ENCODE assay signal across 9 cellular contexts in the genomic region with DNA sequence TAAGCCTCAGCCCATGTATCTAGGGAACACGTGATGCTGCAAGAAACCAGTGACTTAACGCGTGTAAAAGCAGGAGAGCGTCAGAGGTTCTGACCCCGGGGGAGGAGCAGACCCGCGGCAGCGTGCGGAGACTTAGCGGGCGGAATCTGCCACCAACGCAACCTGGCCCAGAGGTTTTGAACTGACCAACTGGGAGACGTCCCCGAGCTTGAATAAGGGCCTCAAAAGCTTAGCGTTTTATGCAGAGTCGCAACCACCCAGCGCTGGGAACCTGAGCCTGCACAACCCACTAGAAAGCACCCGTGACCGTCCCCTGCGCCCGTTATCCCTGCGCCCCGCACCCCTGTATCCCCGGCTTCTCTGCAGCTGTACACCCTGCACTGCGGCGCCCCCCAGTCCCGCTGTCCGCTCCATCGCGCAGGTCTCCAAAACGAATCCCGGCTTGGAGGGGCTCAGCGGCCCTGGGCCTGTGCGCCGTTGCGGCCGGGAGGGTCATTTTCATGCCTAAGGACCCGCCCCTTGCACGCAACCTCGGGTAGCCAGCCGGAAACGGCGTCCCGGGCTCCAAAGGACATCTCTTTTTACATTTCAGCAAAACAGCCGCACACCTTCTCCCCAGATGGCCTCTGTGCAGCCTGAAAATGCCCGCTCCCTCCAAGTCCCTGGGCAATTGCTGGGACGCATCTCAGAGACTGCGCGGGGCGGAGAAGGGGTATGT. TPM values are rescaled to one million over a fixed set of nuclear protein-coding genes. Genes with fewer than 3 reads are reported as not detected.
DNase-seq lines count a peak whose midpoint lies in the region; ATAC-seq and TF ChIP-seq lines count a peak whose summit lies in the region.
"Had no signal": no experiment of that assay in that cellular context is flagged by ENCODE, and none has a peak within 500 bp of the region (broad histone marks: within the 10 kb centered on the region; RNA-seq: fewer than 3 reads in every experiment).

No MANE protein-coding gene starts in this region.

- no peak overlapping the region for H3K27ac ChIP-seq in neural progenitor cell

- peaks cover 16% of the 10 kb centered on the region for H3K4me1 Mint-ChIP-seq in activated T-cell treated with anti-CD3 and anti-CD28 coated beads, Interleukin-2, amount 50 U/mL, for 24 hours (ENCODE audit: low read depth)
- H3K4me1 Mint-ChIP-seq in neural progenitor cell = peaks cover 15% of the 10 kb centered on the region

- no peaks in the 10 kb centered on the region for H3K79me2 ChIP-seq in neural progenitor cell (ENCODE audit: low read depth)

- H3K27ac Mint-ChIP-seq in activated T-cell treated with anti-CD3 and anti-CD28 coated beads, Interleukin-2, amount 50 U/mL, for 24 hours = peak overlapping the region; percentile 26
- H3K27ac Mint-ChIP-seq in neural progenitor cell = no peak overlapping the region

- H3K36me3 ChIP-seq in neural progenitor cell = no peaks in the 10 kb centered on the region

- DNase-seq in GM04504 (ENCODE audit: low read depth) (peak; percentile 17), fibroblast of villous mesenchyme (ENCODE audit: low read depth) (peak; percentile 81), neural progenitor cell (ENCODE audit: low spot score) (peak; percentile 78), COLO829 (ENCODE audit: low spot score) (no peak), HT-29 (ENCODE audit: low spot score) (no peak), NCI-H1694 treated with DMSO at 0.1 percent for 48 hours (lab: John Stamatoyannopoulos, UW) (no peak)
- DNase-seq in activated T-cell treated with anti-CD3 and anti-CD28 coated beads, Interleukin-2, amount 50 U/mL, for 24 hours = peak; percentile 64

- ATAC-seq in HG02884 (IDR thresholded peaks at IDR 0.05; ENCODE audit: unreplicated experiment) = peak; percentile 79

- peaks cover 81% of the 10 kb centered on the region for H3K27me3 ChIP-seq in neural progenitor cell

- H3K4me2 ChIP-seq in neural progenitor cell = peak overlapping the region; percentile 85

- H3F3A ChIP-seq in neural progenitor cell (ENCODE audit: low read depth) = peaks cover 24% of the 10 kb centered on the region

- H3K27me3 Mint-ChIP-seq in activated T-cell treated with anti-CD3 and anti-CD28 coated beads, Interleukin-2, amount 50 U/mL, for 24 hours = peaks cover 64% of the 10 kb centered on the region
- peaks cover 21% of the 10 kb centered on the region for H3K27me3 Mint-ChIP-seq in neural progenitor cell (ENCODE audit: insufficient read depth, low read depth)

- peaks cover 5% of the 10 kb centered on the region for H4K20me1 ChIP-seq in neural progenitor cell (ENCODE audit: low read depth)

- no peaks in the 10 kb centered on the region for H3K36me3 Mint-ChIP-seq in activated T-cell treated with anti-CD3 and anti-CD28 coated beads, Interleukin-2, amount 50 U/mL, for 24 hours (ENCODE audit: low read depth)
- H3K36me3 Mint-ChIP-seq in neural progenitor cell = no peaks in the 10 kb centered on the region

- H3K9me3 Mint-ChIP-seq in activated T-cell treated with anti-CD3 and anti-CD28 coated beads, Interleukin-2, amount 50 U/mL, for 24 hours = no peaks in the 10 kb centered on the region
- no peaks in the 10 kb centered on the region for H3K9me3 Mint-ChIP-seq in neural progenitor cell

- H3K4me3 ChIP-seq in fibroblast of villous mesenchyme (ENCODE audit: low read depth, low read length) = peak overlapping the region; percentile 52
- peak overlapping the region; percentile 53 for H3K4me3 ChIP-seq in neural progenitor cell

- TF ChIP-seq CTCF in fibroblast of villous mesenchyme (IDR thresholded peaks at IDR 0.05; ENCODE audit: insufficient read depth, low read depth, low read length) (no peak), neural progenitor cell (IDR thresholded peaks at IDR 0.05) (no peak)

- H3K4me3 Mint-ChIP-seq in activated T-cell treated with anti-CD3 and anti-CD28 coated beads, Interleukin-2, amount 50 U/mL, for 24 hours = peak overlapping the region; percentile 77
- H3K4me3 Mint-ChIP-seq in neural progenitor cell = peak overlapping the region; percentile 87

- H3K9me3 ChIP-seq in neural progenitor cell (ENCODE audit: low read depth) = no peaks in the 10 kb centered on the region

- H2AFZ ChIP-seq in neural progenitor cell (replicated peaks) = peak overlapping the region; percentile 95

- H3K9ac ChIP-seq in neural progenitor cell = no peak overlapping the region

- H3K4me1 ChIP-seq in neural progenitor cell = peaks cover 14% of the 10 kb centered on the region

RNA-seq across cellular contexts. Expression of a gene that starts 29.4 kb away (rescaled TPM):
- under 0.01 and 0.43 TPM in 2 replicates for total RNA-seq in fibroblast of villous mesenchyme
- 2.9 and 5.0 TPM in 2 replicates for total RNA-seq in neural progenitor cell (ENCODE audit: low replicate concordance)
- total RNA-seq in HT-29 (2014; rRNA removed; shearing (Covaris generic)) = not detected in 2 replicates
- total RNA-seq: M059J had no signal

RNA-seq across cellular contexts. Expression of a gene that starts 39.4 kb away (rescaled TPM):
- total RNA-seq in fibroblast of villous mesenchyme (20.7 and 21.9 TPM in 2 replicates), neural progenitor cell (ENCODE audit: low replicate concordance) (13.7 and 24.9 TPM in 2 replicates)
- 55.9 and 62.2 TPM in 2 replicates for total RNA-seq in HT-29 (2014; rRNA removed; shearing (Covaris generic))

RNA-seq across cellular contexts. Expression of a gene that starts 41.2 kb away (rescaled TPM):
- total RNA-seq in fibroblast of villous mesenchyme = 41.9 and 57.3 TPM in 2 replicates
- 16.1 and 32.3 TPM in 2 replicates for total RNA-seq in neural progenitor cell (ENCODE audit: low replicate concordance)
- total RNA-seq in HT-29 (2014; rRNA removed; shearing (Covaris generic)) = 34.0 and 41.1 TPM in 2 replicates

Comparison
In these comparisons a context has a peak if more than half of its experiments do, and no peak if none do; other contexts are left out.
1. DNase-seq: peak in GM04504 (single experiment), activated T-cell treated with anti-CD3 and anti-CD28 coated beads, Interleukin-2, amount 50 U/mL, for 24 hours (single experiment), fibroblast of villous mesenchyme (single experiment) and neural progenitor cell (single experiment); none in COLO829 (single experiment), HT-29 (single experiment) and NCI-H1694 treated with DMSO at 0.1 percent for 48 hours (single experiment).